Comparison of ENCODE assay signal across 20 cellular contexts in the genomic region with DNA sequence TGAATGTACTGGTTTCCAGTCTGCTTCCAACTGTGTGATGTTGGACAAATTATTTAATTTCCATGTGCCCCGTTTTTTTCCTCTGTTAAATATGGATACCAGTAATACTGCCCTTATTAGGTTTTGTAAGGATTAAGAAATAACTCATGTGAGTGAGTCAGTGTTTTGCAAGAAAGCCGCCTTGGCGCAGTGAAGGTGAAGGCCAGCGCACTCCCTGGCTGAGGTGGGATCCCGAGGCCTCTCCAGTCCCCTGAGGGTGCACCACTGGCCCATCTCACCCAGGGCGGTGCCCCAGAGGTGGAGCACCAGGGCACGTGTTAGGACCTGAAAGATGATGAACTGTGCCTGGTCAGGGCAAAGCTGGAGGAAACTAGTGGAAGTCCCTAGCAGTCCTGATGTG. TPM values are rescaled to one million over a fixed set of nuclear protein-coding genes. Genes with fewer than 3 reads are reported as not detected.
DNase-seq lines count a peak whose midpoint lies in the region; ATAC-seq and TF ChIP-seq lines count a peak whose summit lies in the region.
"Had no signal": no experiment of that assay in that cellular context is flagged by ENCODE, and none has a peak within 500 bp of the region (broad histone marks: within the 10 kb centered on the region; RNA-seq: fewer than 3 reads in every experiment).

No MANE protein-coding gene starts in this region.

- H3K4ac ChIP-seq in mesenchymal stem cell (ENCODE audit: low read depth in 1 of 2, low read length in 2 of 2), result no peak overlapping the region

- H3K27me3 ChIP-seq in AG04450 (ENCODE audit: control insufficient read depth, insufficient read depth, low read length) (no peaks in the 10 kb centered on the region), mesenchymal stem cell (ENCODE audit: control insufficient read depth in 1 of 2, insufficient read depth in 1 of 2, low read length in 2 of 2) (no peaks in the 10 kb centered on the region)
- H3K27me3 ChIP-seq: MG63, Peyer's patch had no signal

- H3K4me1 ChIP-seq in mesenchymal stem cell (ENCODE audit: control insufficient read depth, insufficient read depth, low read depth, low read length), result peaks cover 8% of the 10 kb centered on the region
- H3K4me1 ChIP-seq: Peyer's patch had no signal

- no peaks in the 10 kb centered on the region for H3K27me3 Mint-ChIP-seq in progenitor cell of endocrine pancreas
- H3K27me3 Mint-ChIP-seq: CD4-positive, alpha-beta memory T cell; IgD-negative memory B cell had no signal

- peaks cover 15 to 61% of the 10 kb centered on the region in 2 experiments for H3K36me3 ChIP-seq in mesenchymal stem cell (ENCODE audit: control insufficient read depth in 1 of 2, insufficient read depth in 2 of 2, low read depth in 1 of 2, low read length in 2 of 2)
- H3K36me3 ChIP-seq: MG63 had no signal

- H2AFZ ChIP-seq in mesenchymal stem cell (ENCODE audit: low read depth, low read length), result no peak overlapping the region

- H2BK120ac ChIP-seq in mesenchymal stem cell (ENCODE audit: low read depth, low read length), result no peak overlapping the region

- H3K4me3 ChIP-seq in AG04450 (ENCODE audit: low read depth, low read length) (no peak overlapping the region), epithelial cell of esophagus (ENCODE audit: low read length) (no peak overlapping the region), mesenchymal stem cell (ENCODE audit: insufficient read depth in 1 of 2, low read depth in 1 of 2, low read length in 2 of 2) (no peak overlapping the region)
- H3K4me3 ChIP-seq: MG63, Peyer's patch had no signal

- peak overlapping the region; percentile 5 for H4K91ac ChIP-seq in mesenchymal stem cell (ENCODE audit: low read length)

- no peak for TF ChIP-seq CTCF in AG04450 (IDR thresholded peaks at IDR 0.05; ENCODE audit: low read depth, low read length)
- no peak for TF ChIP-seq CTCF in epithelial cell of esophagus (IDR thresholded peaks at IDR 0.05; ENCODE audit: insufficient read depth, low read depth, low read length, missing control alignments)
- no peak for TF ChIP-seq CTCF in progenitor cell of endocrine pancreas (IDR thresholded peaks at IDR 0.05; ENCODE audit: unreplicated experiment)

- POLR2A ChIA-PET in AG04450 (lab: Yijun Ruan, JAX), result no interaction called here

- peaks cover 16% of the 10 kb centered on the region for H3K36me3 Mint-ChIP-seq in progenitor cell of endocrine pancreas (ENCODE audit: insufficient read depth)

- ATAC-seq in HG02759 (IDR thresholded peaks at IDR 0.05; ENCODE audit: unreplicated experiment) (no peak), HG03354 (IDR thresholded peaks at IDR 0.05; ENCODE audit: poor library complexity, severe bottlenecking, unreplicated experiment) (no peak)

- peaks cover 6% of the 10 kb centered on the region for H3K79me1 ChIP-seq in mesenchymal stem cell (replicated peaks; ENCODE audit: low read length, poor library complexity, severe bottlenecking)

- peak overlapping the region in 1 of 2 experiments; percentile 8 for H2BK12ac ChIP-seq in mesenchymal stem cell (ENCODE audit: low read length in 2 of 2)

- no peaks in the 10 kb centered on the region for H3K4me1 Mint-ChIP-seq in progenitor cell of endocrine pancreas (ENCODE audit: low read depth)

- CTCF ChIA-PET in AG04450 (lab: Charles Lee), result interaction anchor here (0.9 kb wide), 1 partner anchor 660 kb away, joined by 3 read pairs; no protein-coding TSS in a partner anchor

- no peaks in the 10 kb centered on the region for H3K9me3 Mint-ChIP-seq in progenitor cell of endocrine pancreas (ENCODE audit: low read depth)
- H3K9me3 Mint-ChIP-seq: CD4-positive, alpha-beta memory T cell; IgD-negative memory B cell had no signal

- peak; percentile 2 for DNase-seq in AG04450 (ENCODE audit: low read depth, low spot score)
- DNase-seq in HPDE6-E6E7 (ENCODE audit: extremely low spot score), result peak; percentile 23
- DNase-seq in epithelial cell of esophagus (ENCODE audit: low read depth), result peak; percentile 31
- peak; percentile 56 for DNase-seq in mesenchymal stem cell
- no peak for DNase-seq in progenitor cell of endocrine pancreas (ENCODE audit: low spot score, unreplicated experiment)
- DNase-seq: Calu3; CD4-positive, alpha-beta memory T cell; GF-D8; Karpas-422; MG63; NCI-H1105; NCI-H2081; NCI-H2171 treated with DMSO at 0.1 percent for 48 hours; NCI-H446; NK-92 treated with Interleukin-12 subunit alpha and Interleukin-12 subunit beta, amount 100 ng/mL, for 24 hours; Right ventricle myocardium superior had no signal

- no peak overlapping the region for H3K4me2 ChIP-seq in mesenchymal stem cell (ENCODE audit: low read length, poor library complexity, severe bottlenecking)

- H3K9me3 ChIP-seq in AG04450 (ENCODE audit: control insufficient read depth, insufficient read depth, low read length), result no peaks in the 10 kb centered on the region; the same call in 1 of the 2 replicates
- no peaks in the 10 kb centered on the region for H3K9me3 ChIP-seq in mesenchymal stem cell (ENCODE audit: control insufficient read depth, low read length)
- H3K9me3 ChIP-seq: MG63, Peyer's patch had no signal

- no peak overlapping the region for H3K27ac Mint-ChIP-seq in progenitor cell of endocrine pancreas
- H3K27ac Mint-ChIP-seq: IgD-negative memory B cell had no signal

- H2BK15ac ChIP-seq in mesenchymal stem cell (ENCODE audit: low read depth, poor library complexity, severe bottlenecking), result no peak overlapping the region

- H2BK5ac ChIP-seq in mesenchymal stem cell (ENCODE audit: low read depth, low read length, poor library complexity, severe bottlenecking), result no peak overlapping the region

- 93% methylated on average over 6 of the region's 7 CpGs for WGBS in mesenchymal stem cell

- H3K14ac ChIP-seq in mesenchymal stem cell (ENCODE audit: low read length in 2 of 2), result no peak overlapping the region

- H3K27ac ChIP-seq in AG04450 (ENCODE audit: low read depth, low read length), result peak overlapping the region; percentile 58
- no peak overlapping the region for H3K27ac ChIP-seq in mesenchymal stem cell (ENCODE audit: low read length, poor library complexity, severe bottlenecking)
- H3K27ac ChIP-seq: Peyer's patch had no signal

- H3K4me3 Mint-ChIP-seq in progenitor cell of endocrine pancreas (ENCODE audit: low read depth), result no peak overlapping the region
- H3K4me3 Mint-ChIP-seq: CD4-positive, alpha-beta memory T cell had no signal

- H3K18ac ChIP-seq in mesenchymal stem cell (ENCODE audit: low read depth in 1 of 2, low read length in 2 of 2), result peak overlapping the region in 1 of 2 experiments; percentile 40

- no peak overlapping the region for H3K9ac ChIP-seq in mesenchymal stem cell (ENCODE audit: low read length)

- no peak overlapping the region for H4K8ac ChIP-seq in mesenchymal stem cell (ENCODE audit: low read length)

- H3K23ac ChIP-seq in mesenchymal stem cell (ENCODE audit: low read length in 2 of 2), result no peak overlapping the region

- no peak overlapping the region for H2AK5ac ChIP-seq in mesenchymal stem cell (ENCODE audit: low read length, severe bottlenecking)

RNA-seq across cellular contexts. Expression of a gene that starts 43.5 kb away (rescaled TPM):
- polyA plus RNA-seq in AG04450 (2011; rRNA removed), result 68.3 and 78.7 TPM in 2 replicates
- polyA minus RNA-seq in AG04450 (2011; rRNA and poly(A)+ RNA removed), result 84.1 and 115 TPM in 2 replicates
- 40.3 TPM for polyA plus RNA-seq in mesenchymal stem cell (2013, experiment 1 of 2)
- 38.8 TPM for polyA plus RNA-seq in mesenchymal stem cell (2013, experiment 2 of 2)
- total RNA-seq in progenitor cell of endocrine pancreas, result 94.1 and 96.7 TPM in 2 replicates

RNA-seq across cellular contexts. Expression of a gene that starts 43.7 kb away (rescaled TPM):
- 103 and 125 TPM in 2 replicates for polyA plus RNA-seq in AG04450 (2011; rRNA removed)
- polyA minus RNA-seq in AG04450 (2011; rRNA and poly(A)+ RNA removed), result 22.1 and 37.6 TPM in 2 replicates
- polyA plus RNA-seq in mesenchymal stem cell (2013, experiment 1 of 2), result 95.1 TPM
- 104 TPM for polyA plus RNA-seq in mesenchymal stem cell (2013, experiment 2 of 2)
- 41.3 and 45.0 TPM in 2 replicates for total RNA-seq in progenitor cell of endocrine pancreas
